Comparison of ENCODE assay signal across 3 cellular contexts in genomic region chr3:141421186-141421585, GRCh38.
TF ChIP-seq lines count a peak whose summit lies in the region.

No MANE protein-coding gene starts in this region.

TF ChIP-seq in A549, 52 proteins besides CTCF, POLR2A, EP300 and RAD21:
- TF ChIP-seq POLR2AphosphoS2 (conservative IDR thresholded peaks at IDR 0.05; ENCODE audit: low read length) (no peak), HOXA7 (CRISPR knock-in tag; IDR thresholded peaks at IDR 0.05) (no peak), ATOH8 (CRISPR knock-in tag; IDR thresholded peaks at IDR 0.05; ENCODE audit: low read depth) (0 out of 2 replicates have a peak, but pooled peaks have one; percentile 34)

TF ChIP-seq in IMR-90, 13 proteins besides CTCF, POLR2A, EP300 and RAD21:
- no peak for TF ChIP-seq USF2 (IDR thresholded peaks at IDR 0.05; ENCODE audit: low read depth, low read length)
- TF ChIP-seq CHD1 (IDR thresholded peaks at IDR 0.05; ENCODE audit: low read depth, low read length), result no peak
- TF ChIP-seq RFX5 (IDR thresholded peaks at IDR 0.05; ENCODE audit: low read depth, low read length), result no peak

TF ChIP-seq in WTC11, 78 proteins besides CTCF, POLR2A, EP300 and RAD21:
- no peak for TF ChIP-seq ATF3 (CRISPR knock-in tag; conservative IDR thresholded peaks at IDR 0.05)
- no peak for TF ChIP-seq FOXP1 (CRISPR knock-in tag; IDR thresholded peaks at IDR 0.05; ENCODE audit: borderline replicate concordance)
- no peak for TF ChIP-seq SOX15 (CRISPR knock-in tag; IDR thresholded peaks at IDR 0.05)
- TF ChIP-seq STAT6 (CRISPR knock-in tag; conservative IDR thresholded peaks at IDR 0.05; ENCODE audit: low read depth), result no peak
- no peak for TF ChIP-seq HMGA2 (CRISPR knock-in tag; IDR thresholded peaks at IDR 0.05)
- no peak for TF ChIP-seq FOXK1 (CRISPR knock-in tag; IDR thresholded peaks at IDR 0.05)
- no peak for TF ChIP-seq ATF2 (CRISPR knock-in tag; IDR thresholded peaks at IDR 0.05; ENCODE audit: borderline replicate concordance, low read depth)
- TF ChIP-seq GRHL2 (CRISPR knock-in tag; IDR thresholded peaks at IDR 0.05; ENCODE audit: insufficient replicate concordance, severe bottlenecking), result no peak
- no peak for TF ChIP-seq TEAD1 (CRISPR knock-in tag; IDR thresholded peaks at IDR 0.05)
- TF ChIP-seq SMAD3 (CRISPR knock-in tag; IDR thresholded peaks at IDR 0.05; ENCODE audit: borderline replicate concordance), result no peak
- TF ChIP-seq PRRX2 (CRISPR knock-in tag; IDR thresholded peaks at IDR 0.05), result no peak
- TF ChIP-seq FOXJ3 (CRISPR knock-in tag; IDR thresholded peaks at IDR 0.05; ENCODE audit: borderline replicate concordance), result no peak
- no peak for TF ChIP-seq NFE2L1 (CRISPR knock-in tag; IDR thresholded peaks at IDR 0.05)
- no peak for TF ChIP-seq CREB1 (CRISPR knock-in tag; IDR thresholded peaks at IDR 0.05)
- no peak for TF ChIP-seq ZNF281 (CRISPR knock-in tag; IDR thresholded peaks at IDR 0.05)
